In the genomic region with DNA sequence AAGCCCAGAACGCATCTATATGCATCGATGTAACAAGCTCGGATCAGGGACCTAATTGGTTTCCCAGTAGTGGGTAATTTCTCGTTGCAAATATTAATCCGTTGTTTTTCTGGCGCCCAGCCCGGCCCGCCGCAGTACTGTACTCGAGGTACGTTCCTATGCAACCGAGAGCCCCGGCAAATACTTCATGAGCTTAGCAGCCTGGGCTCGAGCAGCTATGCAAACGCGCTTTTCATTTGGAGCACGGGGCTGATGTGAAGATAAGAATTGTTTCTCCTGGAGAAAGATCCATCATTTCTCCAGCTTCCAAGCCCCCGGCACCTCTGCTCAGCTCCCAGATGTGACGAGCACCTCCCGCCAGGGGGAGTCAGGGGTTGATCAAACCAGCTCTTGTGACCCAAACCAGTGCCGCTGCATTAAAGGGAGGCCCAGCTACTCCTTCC, we compare ENCODE assay signal across 9 cellular contexts.
DNase-seq lines count a peak whose midpoint lies in the region; ATAC-seq, FAIRE-seq and TF ChIP-seq lines count a peak whose summit lies in the region.
"Had no signal": no experiment of that assay in that cellular context is flagged by ENCODE, and none has a peak within 500 bp of the region (broad histone marks: within the 10 kb centered on the region; RNA-seq: fewer than 3 reads in every experiment).

No MANE protein-coding gene starts in this region.

- FAIRE-seq in A549 (lab: Jason Lieb, UNC): no peak
- no peak for FAIRE-seq in kidney (lab: Jason Lieb, UNC)
- no peak for FAIRE-seq in HTR-8/SVneo (lab: Jason Lieb, UNC)

- H3K4me2 ChIP-seq in A549: no peak overlapping the region

- H3K36me3 Mint-ChIP-seq in effector memory CD8-positive, alpha-beta T cell (ENCODE audit: insufficient read depth): peaks cover 3% of the 10 kb centered on the region
- H3K36me3 Mint-ChIP-seq in activated CD4-positive, alpha-beta memory T cell treated with anti-CD3 and anti-CD28 coated beads, Interleukin-2, amount 10 ng/mL, durations not matched to agents 7 days and 5 days (ENCODE audit: low read depth): no peaks in the 10 kb centered on the region

- H3K4me3 Mint-ChIP-seq in effector memory CD8-positive, alpha-beta T cell: no peak overlapping the region
- no peak overlapping the region for H3K4me3 Mint-ChIP-seq in activated CD4-positive, alpha-beta memory T cell treated with anti-CD3 and anti-CD28 coated beads, Interleukin-2, amount 10 ng/mL, durations not matched to agents 7 days and 5 days
- H3K4me3 Mint-ChIP-seq: T-helper 1 cell treated with Interleukin-12 subunit alpha and Interleukin-12 subunit beta and Interleukin-4 antibody, amounts not matched to agents 30 μg/mL and 1 μg/mL, for 36 hours had no signal

- H3K27ac ChIP-seq in A549 (no peak overlapping the region), kidney (ENCODE audit: low read depth in 2 of 2, low read length in 2 of 2) (no peak overlapping the region)

- H3K27me3 Mint-ChIP-seq in effector memory CD8-positive, alpha-beta T cell: no peaks in the 10 kb centered on the region
- H3K27me3 Mint-ChIP-seq in activated CD4-positive, alpha-beta memory T cell treated with anti-CD3 and anti-CD28 coated beads, Interleukin-2, amount 10 ng/mL, durations not matched to agents 7 days and 5 days: no peaks in the 10 kb centered on the region

- intact Hi-C loops in kidney (cut with DNase I): no loop called here

- POLR2A ChIA-PET in A549 (lab: Yijun Ruan, JAX): no interaction called here
- POLR2A ChIA-PET in activated CD4-positive, alpha-beta memory T cell treated with anti-CD3 and anti-CD28 coated beads, Interleukin-2, amount 10 ng/mL, durations not matched to agents 7 days and 5 days (lab: Charles Lee): no interaction called here

- H3K36me3 ChIP-seq in MG63: no peaks in the 10 kb centered on the region
- H3K36me3 ChIP-seq in kidney (ENCODE audit: control insufficient read depth in 1 of 2, insufficient read depth in 2 of 2, low read length in 2 of 2): peaks cover 0 to 4% of the 10 kb centered on the region in 2 donors

- peak in 1 of 2 experiments; percentile 32; a peak in 1 of 5 replicates for TF ChIP-seq RAD21 in A549 (conservative IDR thresholded peaks at IDR 0.05 in 1 of 2, IDR thresholded peaks at IDR 0.05 in 1 of 2)

- no peaks in the 10 kb centered on the region for H3K27me3 ChIP-seq in MG63

- WGBS in A549 (ENCODE audit: missing lambda C conversion rate): 82% methylated on average over 21 of the region's 21 CpGs

- DNase-seq in A549 (ENCODE audit: low read depth in 1 of 2, low spot score in 1 of 2) (peak; percentile 33 to 47), MG63 (peak; percentile 26), astrocyte of the hippocampus (ENCODE audit: low read depth, low spot score) (peak; percentile 92), kidney (peak; percentile 65), HTR-8/SVneo (ENCODE audit: insufficient read length, low spot score) (no peak)
- no peak for DNase-seq in effector memory CD8-positive, alpha-beta T cell
- no peak for DNase-seq in activated CD4-positive, alpha-beta memory T cell treated with anti-CD3 and anti-CD28 coated beads, Interleukin-2, amount 10 ng/mL, durations not matched to agents 7 days and 5 days

- no peaks in the 10 kb centered on the region for H3K9me3 ChIP-seq in A549
- no peaks in the 10 kb centered on the region for H3K9me3 ChIP-seq in MG63
- no peaks in the 10 kb centered on the region for H3K9me3 ChIP-seq in kidney (ENCODE audit: control insufficient read depth in 1 of 2, low read length in 2 of 2)

- no peak for TF ChIP-seq EP300 in A549 (IDR thresholded peaks at IDR 0.05)

- TF ChIP-seq POLR2A in A549 (IDR thresholded peaks at IDR 0.05; ENCODE audit: low read length): no peak

- no peak overlapping the region for H3K27ac Mint-ChIP-seq in effector memory CD8-positive, alpha-beta T cell
- H3K27ac Mint-ChIP-seq in activated CD4-positive, alpha-beta memory T cell treated with anti-CD3 and anti-CD28 coated beads, Interleukin-2, amount 10 ng/mL, durations not matched to agents 7 days and 5 days: no peak overlapping the region
- H3K27ac Mint-ChIP-seq: T-helper 1 cell treated with Interleukin-12 subunit alpha and Interleukin-12 subunit beta and Interleukin-4 antibody, amounts not matched to agents 30 μg/mL and 1 μg/mL, for 36 hours had no signal

- no peak for TF ChIP-seq CTCF in A549 (IDR thresholded peaks at IDR 0.05)
- TF ChIP-seq CTCF in kidney (IDR thresholded peaks at IDR 0.05; ENCODE audit: borderline replicate concordance, extremely low read depth, insufficient read depth): no peak

- no peak overlapping the region for H3K9ac ChIP-seq in kidney (ENCODE audit: low read length in 2 of 2)

- ATAC-seq in A549: peak; percentile 37 to 73; a peak in 4 of 6 replicates
- ATAC-seq in GM19397 (IDR thresholded peaks at IDR 0.05; ENCODE audit: unreplicated experiment): no peak
- ATAC-seq in effector memory CD8-positive, alpha-beta T cell (replicated peaks): no peak

- H3K4me3 ChIP-seq in A549 (no peak overlapping the region), MG63 (no peak overlapping the region), kidney (ENCODE audit: low read length in 2 of 2) (no peak overlapping the region)

- H3K4me1 Mint-ChIP-seq in effector memory CD8-positive, alpha-beta T cell (ENCODE audit: low read depth in 2 of 2): no peaks in the 10 kb centered on the region
- H3K4me1 Mint-ChIP-seq in activated CD4-positive, alpha-beta memory T cell treated with anti-CD3 and anti-CD28 coated beads, Interleukin-2, amount 10 ng/mL, durations not matched to agents 7 days and 5 days: no peaks in the 10 kb centered on the region

- no peaks in the 10 kb centered on the region for H3K4me1 ChIP-seq in A549
- H3K4me1 ChIP-seq in kidney (ENCODE audit: control insufficient read depth in 1 of 2, insufficient read depth in 1 of 2, low read depth in 1 of 2, low read length in 2 of 2): no peaks in the 10 kb centered on the region

- H3K9me3 Mint-ChIP-seq in effector memory CD8-positive, alpha-beta T cell: no peaks in the 10 kb centered on the region
- H3K9me3 Mint-ChIP-seq in activated CD4-positive, alpha-beta memory T cell treated with anti-CD3 and anti-CD28 coated beads, Interleukin-2, amount 10 ng/mL, durations not matched to agents 7 days and 5 days: no peaks in the 10 kb centered on the region
- H3K9me3 Mint-ChIP-seq: T-helper 1 cell treated with Interleukin-12 subunit alpha and Interleukin-12 subunit beta and Interleukin-4 antibody, amounts not matched to agents 30 μg/mL and 1 μg/mL, for 36 hours had no signal

- CTCF ChIA-PET in A549 (lab: Yijun Ruan, JAX): interaction anchor here (0.8 to 2.9 kb wide), 6 partner anchors 10 to 291 kb away, joined by 3 to 17 read pairs (median 3); no protein-coding TSS in a partner anchor
- CTCF ChIA-PET in activated CD4-positive, alpha-beta memory T cell treated with anti-CD3 and anti-CD28 coated beads, Interleukin-2, amount 10 ng/mL, durations not matched to agents 7 days and 5 days (lab: Charles Lee): no interaction called here

TF ChIP-seq in A549, 52 proteins besides CTCF, POLR2A, EP300 and RAD21:
- TF ChIP-seq JUN (IDR thresholded peaks at IDR 0.05): no peak
- no peak for TF ChIP-seq HOXB5 (CRISPR knock-in tag; IDR thresholded peaks at IDR 0.05)
- TF ChIP-seq, protein P1, sequence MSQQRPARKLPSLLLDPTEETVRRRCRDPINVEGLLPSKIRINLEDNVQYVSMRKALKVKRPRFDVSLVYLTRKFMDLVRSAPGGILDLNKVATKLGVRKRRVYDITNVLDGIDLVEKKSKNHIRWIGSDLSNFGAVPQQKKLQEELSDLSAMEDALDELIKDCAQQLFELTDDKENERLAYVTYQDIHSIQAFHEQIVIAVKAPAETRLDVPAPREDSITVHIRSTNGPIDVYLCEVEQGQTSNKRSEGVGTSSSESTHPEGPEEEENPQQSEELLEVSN (IDR thresholded peaks at IDR 0.05; ENCODE audit: borderline replicate concordance, low read depth): no peak
- no peak for TF ChIP-seq ESRRA (IDR thresholded peaks at IDR 0.05; ENCODE audit: borderline replicate concordance, low read length)
- no peak for TF ChIP-seq FOXS1 (CRISPR knock-in tag; IDR thresholded peaks at IDR 0.05)
- TF ChIP-seq, protein P2, sequence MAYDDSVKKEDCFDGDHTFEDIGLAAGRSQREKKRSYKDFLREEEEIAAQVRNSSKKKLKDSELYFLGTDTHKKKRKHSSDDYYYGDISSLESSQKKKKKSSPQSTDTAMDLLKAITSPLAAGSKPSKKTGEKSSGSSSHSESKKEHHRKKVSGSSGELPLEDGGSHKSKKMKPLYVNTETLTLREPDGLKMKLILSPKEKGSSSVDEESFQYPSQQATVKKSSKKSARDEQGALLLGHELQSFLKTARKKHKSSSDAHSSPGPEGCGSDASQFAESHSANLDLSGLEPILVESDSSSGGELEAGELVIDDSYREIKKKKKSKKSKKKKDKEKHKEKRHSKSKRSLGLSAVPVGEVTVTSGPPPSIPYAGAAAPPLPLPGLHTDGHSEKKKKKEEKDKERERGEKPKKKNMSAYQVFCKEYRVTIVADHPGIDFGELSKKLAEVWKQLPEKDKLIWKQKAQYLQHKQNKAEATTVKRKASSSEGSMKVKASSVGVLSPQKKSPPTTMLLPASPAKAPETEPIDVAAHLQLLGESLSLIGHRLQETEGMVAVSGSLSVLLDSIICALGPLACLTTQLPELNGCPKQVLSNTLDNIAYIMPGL (CRISPR knock-in tag; IDR thresholded peaks at IDR 0.05; ENCODE audit: borderline replicate concordance): no peak
- TF ChIP-seq, protein P3, sequence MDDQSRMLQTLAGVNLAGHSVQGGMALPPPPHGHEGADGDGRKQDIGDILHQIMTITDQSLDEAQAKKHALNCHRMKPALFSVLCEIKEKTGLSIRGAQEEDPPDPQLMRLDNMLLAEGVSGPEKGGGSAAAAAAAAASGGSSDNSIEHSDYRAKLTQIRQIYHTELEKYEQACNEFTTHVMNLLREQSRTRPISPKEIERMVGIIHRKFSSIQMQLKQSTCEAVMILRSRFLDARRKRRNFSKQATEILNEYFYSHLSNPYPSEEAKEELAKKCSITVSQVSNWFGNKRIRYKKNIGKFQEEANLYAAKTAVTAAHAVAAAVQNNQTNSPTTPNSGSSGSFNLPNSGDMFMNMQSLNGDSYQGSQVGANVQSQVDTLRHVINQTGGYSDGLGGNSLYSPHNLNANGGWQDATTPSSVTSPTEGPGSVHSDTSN (IDR thresholded peaks at IDR 0.05): no peak
- TF ChIP-seq MAZ (IDR thresholded peaks at IDR 0.05; ENCODE audit: borderline replicate concordance, low read depth, low read length): no peak
- no peak for TF ChIP-seq ZSCAN20 (CRISPR knock-in tag; IDR thresholded peaks at IDR 0.05)
- TF ChIP-seq KDM5A (IDR thresholded peaks at IDR 0.05): no peak
- no peak for TF ChIP-seq JUNB (IDR thresholded peaks at IDR 0.05)

Comparison
In these comparisons a context has a peak if more than half of its experiments do, and no peak if none do; other contexts are left out.
1. ATAC-seq: peak in A549 (2 of 2); none in GM19397 (single experiment) and effector memory CD8-positive, alpha-beta T cell (single experiment).
2. DNase-seq: peak in A549 (2 of 2), MG63 (single experiment), astrocyte of the hippocampus (single experiment) and kidney (single experiment); none in HTR-8/SVneo (single experiment), effector memory CD8-positive, alpha-beta T cell (0 of 3) and activated CD4-positive, alpha-beta memory T cell treated with anti-CD3 and anti-CD28 coated beads, Interleukin-2, amount 10 ng/mL, durations not matched to agents 7 days and 5 days (single experiment).